ENCODE assay signal across 8 cellular contexts in the genomic region with DNA sequence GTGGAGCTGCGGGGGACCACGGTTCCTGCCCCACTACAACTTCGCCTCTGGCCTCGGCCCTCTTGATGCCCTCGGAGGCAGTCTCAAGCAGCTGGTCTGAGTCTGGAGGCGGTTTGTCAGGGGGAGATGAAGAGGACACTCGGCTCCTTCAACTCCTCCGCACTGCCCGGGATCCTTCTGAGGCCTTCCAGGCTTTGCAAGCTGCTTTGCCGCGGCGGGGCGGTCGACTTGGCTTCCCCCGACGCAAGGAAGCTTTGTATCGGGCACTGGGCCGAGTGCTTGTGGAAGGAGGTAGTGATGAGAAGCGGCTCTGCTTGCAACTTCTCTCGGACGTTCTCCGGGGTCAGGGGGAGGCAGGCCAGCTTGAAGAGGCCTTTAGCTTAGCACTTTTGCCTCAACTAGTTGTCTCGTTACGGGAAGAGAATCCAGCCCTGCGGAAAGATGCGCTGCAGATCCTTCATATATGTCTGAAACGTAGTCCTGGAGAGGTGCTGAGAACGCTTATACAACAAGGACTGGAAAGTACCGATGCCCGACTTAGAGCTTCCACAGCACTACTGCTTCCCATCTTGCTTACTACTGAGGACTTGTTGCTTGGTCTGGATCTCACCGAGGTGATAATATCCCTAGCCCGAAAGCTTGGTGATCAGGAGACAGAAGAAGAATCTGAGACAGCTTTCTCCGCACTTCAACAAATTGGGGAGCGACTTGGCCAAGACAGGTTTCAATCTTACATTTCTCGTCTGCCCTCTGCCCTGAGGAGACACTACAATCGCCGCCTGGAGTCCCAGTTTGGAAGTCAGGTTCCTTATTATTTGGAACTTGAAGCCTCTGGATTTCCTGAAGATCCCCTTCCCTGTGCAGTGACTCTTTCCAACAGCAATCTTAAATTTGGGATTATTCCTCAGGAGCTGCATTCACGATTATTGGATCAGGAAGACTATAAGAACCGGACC. TPM values are rescaled to one million over a fixed set of nuclear protein-coding genes. Genes with fewer than 3 reads are reported as not detected.
DNase-seq lines count a peak whose midpoint lies in the region; ATAC-seq and TF ChIP-seq lines count a peak whose summit lies in the region.

No MANE protein-coding gene starts in this region.

- DNase-seq in BJ (ENCODE audit: low read depth), result no peak
- peak; percentile 88 for DNase-seq in Karpas-422
- DNase-seq in amygdala (lab: John Stamatoyannopoulos, UW), result peak in 42 of 56 donors; percentile 21 to 84 (median 58)
- peak; percentile 26 for DNase-seq in hepatic stellate cell (ENCODE audit: low spot score)
- DNase-seq in sigmoid colon, result peak; percentile 87
- no peak for DNase-seq in NCI-H226

- no peaks in the 10 kb centered on the region for H3K27me3 ChIP-seq in BJ (ENCODE audit: control insufficient read depth, insufficient read depth, low read length)
- no peaks in the 10 kb centered on the region for H3K27me3 ChIP-seq in Karpas-422 (ENCODE audit: low read length)
- H3K27me3 ChIP-seq in sigmoid colon, result no peaks in the 10 kb centered on the region

- no peak for TF ChIP-seq EP300 in sigmoid colon (IDR thresholded peaks at IDR 0.05)

- intact Hi-C loops in sigmoid colon (cut with DNase I), result loop anchor here (2.0 to 5.0 kb wide), 2 partner anchors 51 to 120 kb away; no protein-coding TSS in a partner anchor

- H3K27ac ChIP-seq in Karpas-422 (ENCODE audit: low read length) (peak overlapping the region; percentile 61), sigmoid colon (peak overlapping the region; percentile 91 to 94 (median 92))

- H3K4me3 ChIP-seq in BJ (ENCODE audit: low read depth, low read length), result peak overlapping the region; percentile 68
- H3K4me3 ChIP-seq in Karpas-422 (ENCODE audit: low read length), result peak overlapping the region; percentile 78
- peak overlapping the region; percentile 59 to 86 (median 72) for H3K4me3 ChIP-seq in sigmoid colon

- no peaks in the 10 kb centered on the region for H3K9me2 ChIP-seq in Karpas-422 (replicated peaks; ENCODE audit: insufficient read depth, low read length)

- H3K4me1 ChIP-seq in Karpas-422 (ENCODE audit: low read length) (peaks cover 47% of the 10 kb centered on the region), sigmoid colon (peaks cover 0 to 77% (median 67%) of the 10 kb centered on the region in 4 donors)

- no peak for TF ChIP-seq POLR2A in sigmoid colon (IDR thresholded peaks at IDR 0.05)

- peaks cover 4% of the 10 kb centered on the region; the same call in 1 of the 2 replicates for H4K20me1 ChIP-seq in Karpas-422 (ENCODE audit: insufficient read depth, low read depth, low read length)

- WGBS in sigmoid colon, 2 donors, result 8% methylated on average over 39 of the region's 39 CpGs

- H3K36me3 ChIP-seq in BJ (ENCODE audit: control insufficient read depth, insufficient read depth, low read length) (no peaks in the 10 kb centered on the region), Karpas-422 (ENCODE audit: insufficient read depth, low read length) (no peaks in the 10 kb centered on the region), sigmoid colon (no peaks in the 10 kb centered on the region)

- H3K9ac ChIP-seq in Karpas-422 (ENCODE audit: low read length), result peak overlapping the region; percentile 80

- POLR2A ChIA-PET in BJ (lab: Charles Lee), result interaction anchor here (0.7 kb wide), 1 partner anchor 66 kb away, joined by 8 read pairs; a partner anchor contains a TSS

- peak overlapping the region; percentile 46; the same call in 1 of the 2 replicates for H2AFZ ChIP-seq in Karpas-422 (ENCODE audit: low read length)

- CTCF ChIA-PET in BJ (lab: Yijun Ruan, JAX), result interaction anchor here (0.7 to 4.2 kb wide), 8 partner anchors 14 to 310 kb away, joined by 3 to 28 read pairs (median 3); no protein-coding TSS in a partner anchor

- TF ChIP-seq CTCF in BJ (IDR thresholded peaks at IDR 0.05; ENCODE audit: insufficient read depth, low read depth, low read length), result no peak
- TF ChIP-seq CTCF in sigmoid colon (IDR thresholded peaks at IDR 0.05), result no peak

- peak overlapping the region; percentile 88 for H3K4me2 ChIP-seq in Karpas-422 (ENCODE audit: low read depth, low read length, poor library complexity, severe bottlenecking)

- peaks cover 95% of the 10 kb centered on the region for H3K79me2 ChIP-seq in Karpas-422 (ENCODE audit: low read length)

- ATAC-seq in GM18517 (IDR thresholded peaks at IDR 0.05; ENCODE audit: unreplicated experiment) (peak; percentile 0), GM18861 (IDR thresholded peaks at IDR 0.05; ENCODE audit: unreplicated experiment) (no peak)

- no peaks in the 10 kb centered on the region for H3K9me3 ChIP-seq in Karpas-422 (ENCODE audit: low read length)
- H3K9me3 ChIP-seq in sigmoid colon, result no peaks in the 10 kb centered on the region

RNA-seq across cellular contexts. Expression of gene TOGARAM1, which starts 0.9 kb away (rescaled TPM):
- 5.4 and 10.3 TPM in 2 replicates for polyA plus RNA-seq in BJ (2011; rRNA removed)
- polyA minus RNA-seq in BJ (2011; rRNA and poly(A)+ RNA removed), result 11.7 and 16.1 TPM in 2 replicates
- total RNA-seq in Karpas-422 (2014; rRNA removed; shearing (Covaris generic); ENCODE audit: low replicate concordance), result 21.5 and 34.2 TPM in 2 replicates
- total RNA-seq in sigmoid colon, result 10 to 100 TPM; 14.3 to 27.1 (median 19.8) TPM
- 1 to 10 TPM; 2.8 to 4.9 (median 3.0) TPM for polyA plus RNA-seq in sigmoid colon

RNA-seq across cellular contexts. Expression of gene KLHL28, which starts 1.1 kb away (rescaled TPM):
- polyA plus RNA-seq in BJ (2011; rRNA removed) (3.0 and 5.7 TPM in 2 replicates), sigmoid colon (1 to 10 TPM; 3.0 to 4.0 (median 3.9) TPM)
- polyA minus RNA-seq in BJ (2011; rRNA and poly(A)+ RNA removed), result 10.8 and 13.5 TPM in 2 replicates
- total RNA-seq in Karpas-422 (2014; rRNA removed; shearing (Covaris generic); ENCODE audit: low replicate concordance), result 12.8 and 31.4 TPM in 2 replicates
- 10 to 100 TPM in 2 of 4 donors, 1 to 10 TPM in 2; 9.0 to 16.5 (median 11.3) TPM for total RNA-seq in sigmoid colon

Comparison
In these comparisons a context has a peak if more than half of its experiments do, and no peak if none do; other contexts are left out.
1. DNase-seq: peak in Karpas-422 (single experiment), amygdala (42 of 56), hepatic stellate cell (single experiment) and sigmoid colon (single experiment); none in BJ (single experiment) and NCI-H226 (single experiment).
2. Peak in every context shown above with its lines, with median percentiles within 50 percentile points of each other: H3K4me3 ChIP-seq.